12 cellular contexts compared by ENCODE assay signal in the genomic region with DNA sequence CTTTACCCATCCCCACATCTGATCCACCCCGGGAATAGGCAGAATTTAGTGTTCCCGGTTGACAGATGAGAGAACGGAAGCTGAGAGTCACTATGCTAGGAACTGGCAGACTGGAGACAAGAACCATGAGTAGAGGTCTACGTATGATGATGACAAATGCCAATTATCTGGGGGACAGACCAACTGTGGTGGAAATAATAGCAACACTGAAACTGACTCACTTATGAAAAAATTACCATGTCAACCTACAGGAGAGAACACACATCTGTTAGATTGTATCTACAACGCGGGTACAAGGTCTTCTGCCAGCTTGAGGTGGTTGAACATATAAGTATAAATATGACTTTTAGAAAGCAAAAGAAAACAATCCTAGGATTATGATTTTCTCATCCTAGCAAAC. TPM values are rescaled to one million over a fixed set of nuclear protein-coding genes. Genes with fewer than 3 reads are reported as not detected.
DNase-seq lines count a peak whose midpoint lies in the region; ATAC-seq and TF ChIP-seq lines count a peak whose summit lies in the region.
"Had no signal": no experiment of that assay in that cellular context is flagged by ENCODE, and none has a peak within 500 bp of the region (broad histone marks: within the 10 kb centered on the region; RNA-seq: fewer than 3 reads in every experiment).

No MANE protein-coding gene starts in this region.

- ATAC-seq in activated naive CD4-positive, alpha-beta T cell treated with anti-CD3 and anti-CD28 coated beads, Interleukin-2, amount 50 U/mL, for 72 hours, result peak; percentile 54 to 79
- peak; percentile 90 for ATAC-seq in activated T-helper 17 cell treated with anti-CD3 and anti-CD28 coated beads, Interleukin-2, amount 50 U/mL, for 72 hours (replicated peaks)

- DNase-seq in activated naive CD4-positive, alpha-beta T cell treated with anti-CD3 and anti-CD28 coated beads, Interleukin-2, amount 50 U/mL, for 72 hours (ENCODE audit: low spot score in 2 of 2), result no peak
- DNase-seq in activated naive CD4-positive, alpha-beta T cell (lab: John Stamatoyannopoulos, UW), result no peak
- peak; percentile 56 for DNase-seq in fibroblast of peridontal ligament (ENCODE audit: extremely low read depth)
- DNase-seq in progenitor cell of endocrine pancreas (ENCODE audit: low spot score, unreplicated experiment), result no peak
- DNase-seq in NCI-H2227 (lab: John Stamatoyannopoulos, UW; ENCODE audit: unreplicated experiment), result no peak
- no peak for DNase-seq in COLO829 (ENCODE audit: low spot score)
- DNase-seq: BE2C; NCI-H2081 treated with DMSO at 0.1 percent for 48 hours; stimulated activated CD4-positive, alpha-beta T cell treated with anti-CD3 and anti-CD28 coated beads, Interleukin-1b, Interleukin-23, amount 100 ng/mL, for 48 hours had no signal

- H3K36me3 Mint-ChIP-seq in activated naive CD4-positive, alpha-beta T cell treated with anti-CD3 and anti-CD28 coated beads, Interleukin-2, amount 50 U/mL, for 72 hours, result peaks cover 5 to 19% of the 10 kb centered on the region in 2 donors
- peaks cover 57% of the 10 kb centered on the region for H3K36me3 Mint-ChIP-seq in activated T-helper 17 cell treated with anti-CD3 and anti-CD28 coated beads, Interleukin-2, amount 50 U/mL, for 72 hours (ENCODE audit: low read depth)
- peaks cover 47% of the 10 kb centered on the region for H3K36me3 Mint-ChIP-seq in stimulated activated naive CD8-positive, alpha-beta T cell treated with anti-CD3 and anti-CD28 coated beads, Interleukin-15, Interleukin-2, amounts not matched to agents 100 ng/mL and 50 ng/mL, for 24 hours (ENCODE audit: low read depth)
- peaks cover 19% of the 10 kb centered on the region for H3K36me3 Mint-ChIP-seq in progenitor cell of endocrine pancreas (ENCODE audit: insufficient read depth)

- peaks cover 39% of the 10 kb centered on the region for H3K4me1 Mint-ChIP-seq in activated T-helper 17 cell treated with anti-CD3 and anti-CD28 coated beads, Interleukin-2, amount 50 U/mL, for 72 hours
- H3K4me1 Mint-ChIP-seq in stimulated activated naive CD8-positive, alpha-beta T cell treated with anti-CD3 and anti-CD28 coated beads, Interleukin-15, Interleukin-2, amounts not matched to agents 100 ng/mL and 50 ng/mL, for 24 hours (ENCODE audit: low read depth), result peaks cover 71% of the 10 kb centered on the region
- H3K4me1 Mint-ChIP-seq in progenitor cell of endocrine pancreas (ENCODE audit: low read depth), result peaks cover 5% of the 10 kb centered on the region

- H3K4me3 Mint-ChIP-seq in activated T-helper 17 cell treated with anti-CD3 and anti-CD28 coated beads, Interleukin-2, amount 50 U/mL, for 72 hours, result peak overlapping the region; percentile 15
- no peak overlapping the region for H3K4me3 Mint-ChIP-seq in stimulated activated naive CD8-positive, alpha-beta T cell treated with anti-CD3 and anti-CD28 coated beads, Interleukin-15, Interleukin-2, amounts not matched to agents 100 ng/mL and 50 ng/mL, for 24 hours
- no peak overlapping the region for H3K4me3 Mint-ChIP-seq in progenitor cell of endocrine pancreas (ENCODE audit: low read depth)

- no peak for TF ChIP-seq CTCF in progenitor cell of endocrine pancreas (IDR thresholded peaks at IDR 0.05; ENCODE audit: unreplicated experiment)

- peak overlapping the region in 1 of 2 donors; percentile 20 for H3K27ac Mint-ChIP-seq in activated naive CD4-positive, alpha-beta T cell treated with anti-CD3 and anti-CD28 coated beads, Interleukin-2, amount 50 U/mL, for 72 hours
- peak overlapping the region; percentile 58 for H3K27ac Mint-ChIP-seq in activated T-helper 17 cell treated with anti-CD3 and anti-CD28 coated beads, Interleukin-2, amount 50 U/mL, for 72 hours
- H3K27ac Mint-ChIP-seq in stimulated activated naive CD8-positive, alpha-beta T cell treated with anti-CD3 and anti-CD28 coated beads, Interleukin-15, Interleukin-2, amounts not matched to agents 100 ng/mL and 50 ng/mL, for 24 hours, result peak overlapping the region; percentile 56
- H3K27ac Mint-ChIP-seq in progenitor cell of endocrine pancreas, result no peak overlapping the region

- no peaks in the 10 kb centered on the region for H3K9me3 Mint-ChIP-seq in activated naive CD4-positive, alpha-beta T cell treated with anti-CD3 and anti-CD28 coated beads, Interleukin-2, amount 50 U/mL, for 72 hours
- no peaks in the 10 kb centered on the region for H3K9me3 Mint-ChIP-seq in activated T-helper 17 cell treated with anti-CD3 and anti-CD28 coated beads, Interleukin-2, amount 50 U/mL, for 72 hours
- H3K9me3 Mint-ChIP-seq in stimulated activated naive CD8-positive, alpha-beta T cell treated with anti-CD3 and anti-CD28 coated beads, Interleukin-15, Interleukin-2, amounts not matched to agents 100 ng/mL and 50 ng/mL, for 24 hours, result no peaks in the 10 kb centered on the region
- H3K9me3 Mint-ChIP-seq in progenitor cell of endocrine pancreas (ENCODE audit: low read depth), result no peaks in the 10 kb centered on the region

- H3K27me3 Mint-ChIP-seq in activated T-helper 17 cell treated with anti-CD3 and anti-CD28 coated beads, Interleukin-2, amount 50 U/mL, for 72 hours, result no peaks in the 10 kb centered on the region
- no peaks in the 10 kb centered on the region for H3K27me3 Mint-ChIP-seq in stimulated activated naive CD8-positive, alpha-beta T cell treated with anti-CD3 and anti-CD28 coated beads, Interleukin-15, Interleukin-2, amounts not matched to agents 100 ng/mL and 50 ng/mL, for 24 hours
- no peaks in the 10 kb centered on the region for H3K27me3 Mint-ChIP-seq in progenitor cell of endocrine pancreas

RNA-seq across cellular contexts. Expression of gene SELPLG, which starts 15.4 kb away (rescaled TPM):
- total RNA-seq in activated naive CD4-positive, alpha-beta T cell treated with anti-CD3 and anti-CD28 coated beads, Interleukin-2, amount 50 U/mL, for 72 hours, result 10 to 100 TPM; 30.0 to 35.9 TPM
- total RNA-seq in activated T-helper 17 cell treated with anti-CD3 and anti-CD28 coated beads, Interleukin-2, amount 50 U/mL, for 72 hours, result 10 to 100 TPM; 79.7 to 89.1 TPM
- not detected in 2 replicates for total RNA-seq in progenitor cell of endocrine pancreas
- total RNA-seq: H1 had no signal

RNA-seq across cellular contexts. Expression of gene TMEM119, which starts 51.2 kb away (rescaled TPM):
- total RNA-seq in activated naive CD4-positive, alpha-beta T cell treated with anti-CD3 and anti-CD28 coated beads, Interleukin-2, amount 50 U/mL, for 72 hours, result under 1 TPM in 1 of 2 donors, not detected in 1; 0.09 TPM
- under 1 TPM; 0.24 to 0.71 TPM for total RNA-seq in activated T-helper 17 cell treated with anti-CD3 and anti-CD28 coated beads, Interleukin-2, amount 50 U/mL, for 72 hours
- 0.24 TPM in 1 of 2 replicates, not detected in the other for total RNA-seq in progenitor cell of endocrine pancreas

Comparison
In these comparisons a context has a peak if more than half of its experiments do, and no peak if none do; other contexts are left out.
1. RNA of gene SELPLG, which starts 15.4 kb away (total RNA-seq): 79.7 to 89.1 TPM in activated T-helper 17 cell treated with anti-CD3 and anti-CD28 coated beads, Interleukin-2, amount 50 U/mL, for 72 hours and 30.0 to 35.9 TPM in activated naive CD4-positive, alpha-beta T cell treated with anti-CD3 and anti-CD28 coated beads, Interleukin-2, amount 50 U/mL, for 72 hours; not detected in progenitor cell of endocrine pancreas; every median in the first group is over 10 times any median in the second.